In the genomic region with DNA sequence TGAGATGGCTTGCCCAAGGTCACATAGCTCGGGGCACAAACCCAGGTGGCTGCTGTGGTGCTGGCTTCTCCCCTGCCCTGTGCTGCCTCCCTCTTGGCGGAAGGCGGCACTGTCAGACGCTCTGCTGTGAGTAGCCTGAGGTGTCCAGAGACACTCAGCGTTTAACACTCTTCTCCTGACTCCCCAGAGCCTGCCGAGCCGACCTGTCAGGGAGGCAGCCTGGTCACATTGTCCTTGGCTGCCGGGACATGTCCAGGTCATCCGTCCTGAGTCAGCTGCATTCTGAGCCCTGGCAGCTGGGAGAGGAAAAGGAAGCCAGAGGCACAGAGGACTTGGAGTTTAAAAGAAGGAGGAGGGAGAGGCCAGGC, we compare ENCODE assay signal across 8 cellular contexts. TPM values are rescaled to one million over a fixed set of nuclear protein-coding genes. Genes with fewer than 3 reads are reported as not detected.
DNase-seq lines count a peak whose midpoint lies in the region; ATAC-seq and TF ChIP-seq lines count a peak whose summit lies in the region.
"Had no signal": no experiment of that assay in that cellular context is flagged by ENCODE, and none has a peak within 500 bp of the region (broad histone marks: within the 10 kb centered on the region; RNA-seq: fewer than 3 reads in every experiment).

No MANE protein-coding gene starts in this region.

- no peak for TF ChIP-seq POLR2A in sigmoid colon (IDR thresholded peaks at IDR 0.05)

- 9 to 37% methylated on average over 9 of the region's 9 CpGs for WGBS in sigmoid colon, 2 donors

- H3K9me3 ChIP-seq in sigmoid colon (no peaks in the 10 kb centered on the region), A673 (ENCODE audit: low read depth, low read length, poor library complexity, severe bottlenecking) (no peaks in the 10 kb centered on the region), tibial artery (no peaks in the 10 kb centered on the region)

- H3K36me3 ChIP-seq in sigmoid colon (no peaks in the 10 kb centered on the region), A673 (ENCODE audit: insufficient read depth, low read length, poor library complexity, severe bottlenecking) (no peaks in the 10 kb centered on the region), tibial artery (no peaks in the 10 kb centered on the region)

- intact Hi-C loops in Right ventricle myocardium superior (cut with DNase I) = no loop called here
- intact Hi-C loops in sigmoid colon (cut with DNase I) = loop anchor here (2.0 kb wide), 1 partner anchor 13 kb away; no protein-coding TSS in a partner anchor
- intact Hi-C loops in A673 (cut with micrococcal nuclease; ENCODE audit: unreplicated experiment) = no loop called here
- intact Hi-C loops in tibial artery (cut with DNase I; ENCODE audit: low total_unique reads) = no loop called here

- TF ChIP-seq CTCF in HFFc6 (IDR thresholded peaks at IDR 0.05) (peak; percentile 55; the same call in 1 of the 2 replicates), sigmoid colon (IDR thresholded peaks at IDR 0.05) (peak in 1 of 4 experiments; percentile 20), A673 (conservative IDR thresholded peaks at IDR 0.05; ENCODE audit: low read depth, low read length) (no peak), tibial artery (IDR thresholded peaks at IDR 0.05) (no peak)

- H3K4me3 ChIP-seq in sigmoid colon (no peak overlapping the region), A673 (ENCODE audit: low read depth, low read length, poor library complexity, severe bottlenecking) (no peak overlapping the region), tibial artery (no peak overlapping the region)

- H3K4me1 Mint-ChIP-seq in HFFc6 (ENCODE audit: low read depth) = peaks cover 29% of the 10 kb centered on the region

- peak; percentile 66 for DNase-seq in HFFc6
- DNase-seq in Right ventricle myocardium superior = peak; percentile 69
- DNase-seq in sigmoid colon = no peak
- DNase-seq in A673 (ENCODE audit: low spot score) = no peak
- DNase-seq in tibial artery = no peak
- no peak for DNase-seq in OCI-M1 (lab: John Stamatoyannopoulos, UW)
- DNase-seq: activated CD8-positive, alpha-beta T cell treated with anti-CD3 and anti-CD28 coated beads, Interleukin-2, amount 10 ng/mL, durations not matched to agents 7 days and 5 days had no signal

- H3K27ac ChIP-seq in sigmoid colon (peak overlapping the region in 3 of 4 donors; percentile 35 to 61 (median 59)), A673 (ENCODE audit: low read depth, low read length, poor library complexity, severe bottlenecking) (no peak overlapping the region), tibial artery (no peak overlapping the region)

- peak; percentile 60 for ATAC-seq in SK-N-SH treated with all-trans-retinoic acid at 6 μM for 48 hours
- ATAC-seq in Right ventricle myocardium superior (ENCODE audit: poor library complexity) = peak; percentile 77
- ATAC-seq: activated CD8-positive, alpha-beta T cell treated with anti-CD3 and anti-CD28 coated beads, Interleukin-2, amount 10 ng/mL, durations not matched to agents 7 days and 5 days had no signal

- BruUV-seq in A673 (replicated peaks; lab: Mats Ljungman, UMichigan) = no TSS peak

- CTCF ChIA-PET in A673 (lab: Charles Lee) = no interaction called here

- peaks cover 10% of the 10 kb centered on the region; the same call in 1 of the 2 replicates for H3K27me3 Mint-ChIP-seq in HFFc6 (ENCODE audit: insufficient read depth)

- POLR2A ChIA-PET in A673 (lab: Charles Lee; ENCODE audit: low non-redundant PET) = no interaction called here

- TF ChIP-seq EP300 in sigmoid colon (IDR thresholded peaks at IDR 0.05) = no peak

- H3K4me3 Mint-ChIP-seq in HFFc6 = peak overlapping the region; percentile 42
- H3K4me3 Mint-ChIP-seq: activated CD8-positive, alpha-beta T cell treated with anti-CD3 and anti-CD28 coated beads, Interleukin-2, amount 10 ng/mL, durations not matched to agents 7 days and 5 days had no signal

- no peaks in the 10 kb centered on the region for H3K9me3 Mint-ChIP-seq in HFFc6

- H3K27me3 ChIP-seq in sigmoid colon (no peaks in the 10 kb centered on the region), A673 (replicated peaks; ENCODE audit: insufficient read depth, low read depth, low read length, poor library complexity) (no peaks in the 10 kb centered on the region), tibial artery (peaks cover 0 to 57% of the 10 kb centered on the region in 2 donors)

- H3K4me1 ChIP-seq in sigmoid colon (peaks cover 0 to 29% (median 19%) of the 10 kb centered on the region in 4 donors), A673 (ENCODE audit: insufficient read depth, low read length, poor library complexity, severe bottlenecking) (no peaks in the 10 kb centered on the region), tibial artery (no peaks in the 10 kb centered on the region)

- H3K27ac Mint-ChIP-seq in HFFc6 = peak overlapping the region; percentile 58
- H3K27ac Mint-ChIP-seq: activated CD8-positive, alpha-beta T cell treated with anti-CD3 and anti-CD28 coated beads, Interleukin-2, amount 10 ng/mL, durations not matched to agents 7 days and 5 days had no signal

- no peaks in the 10 kb centered on the region for H3K36me3 Mint-ChIP-seq in HFFc6 (ENCODE audit: low read depth)

TF ChIP-seq in SK-N-SH treated with all-trans-retinoic acid at 6 μM for 48 hours, 23 proteins besides CTCF, POLR2A, EP300 and RAD21 (continues in another document):
- no peak for TF ChIP-seq BACH2 (CRISPR knock-in tag; IDR thresholded peaks at IDR 0.05; ENCODE audit: borderline replicate concordance)
- no peak for TF ChIP-seq SNAI2 (CRISPR knock-in tag; IDR thresholded peaks at IDR 0.05)
- TF ChIP-seq, protein P1, sequence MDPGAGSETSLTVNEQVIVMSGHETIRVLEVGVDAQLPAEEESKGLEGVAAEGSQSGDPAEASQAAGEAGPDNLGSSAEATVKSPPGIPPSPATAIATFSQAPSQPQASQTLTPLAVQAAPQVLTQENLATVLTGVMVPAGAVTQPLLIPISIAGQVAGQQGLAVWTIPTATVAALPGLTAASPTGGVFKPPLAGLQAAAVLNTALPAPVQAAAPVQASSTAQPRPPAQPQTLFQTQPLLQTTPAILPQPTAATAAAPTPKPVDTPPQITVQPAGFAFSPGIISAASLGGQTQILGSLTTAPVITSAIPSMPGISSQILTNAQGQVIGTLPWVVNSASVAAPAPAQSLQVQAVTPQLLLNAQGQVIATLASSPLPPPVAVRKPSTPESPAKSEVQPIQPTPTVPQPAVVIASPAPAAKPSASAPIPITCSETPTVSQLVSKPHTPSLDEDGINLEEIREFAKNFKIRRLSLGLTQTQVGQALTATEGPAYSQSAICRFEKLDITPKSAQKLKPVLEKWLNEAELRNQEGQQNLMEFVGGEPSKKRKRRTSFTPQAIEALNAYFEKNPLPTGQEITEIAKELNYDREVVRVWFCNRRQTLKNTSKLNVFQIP (CRISPR knock-in tag; IDR thresholded peaks at IDR 0.05; ENCODE audit: borderline replicate concordance, low read depth) = no peak
- TF ChIP-seq ESRRG (CRISPR knock-in tag; IDR thresholded peaks at IDR 0.05) = no peak
- TF ChIP-seq TCF4 (CRISPR knock-in tag; IDR thresholded peaks at IDR 0.05; ENCODE audit: borderline replicate concordance) = no peak
- TF ChIP-seq TOX (CRISPR knock-in tag; IDR thresholded peaks at IDR 0.05; ENCODE audit: borderline replicate concordance) = no peak
- TF ChIP-seq, protein P2, sequence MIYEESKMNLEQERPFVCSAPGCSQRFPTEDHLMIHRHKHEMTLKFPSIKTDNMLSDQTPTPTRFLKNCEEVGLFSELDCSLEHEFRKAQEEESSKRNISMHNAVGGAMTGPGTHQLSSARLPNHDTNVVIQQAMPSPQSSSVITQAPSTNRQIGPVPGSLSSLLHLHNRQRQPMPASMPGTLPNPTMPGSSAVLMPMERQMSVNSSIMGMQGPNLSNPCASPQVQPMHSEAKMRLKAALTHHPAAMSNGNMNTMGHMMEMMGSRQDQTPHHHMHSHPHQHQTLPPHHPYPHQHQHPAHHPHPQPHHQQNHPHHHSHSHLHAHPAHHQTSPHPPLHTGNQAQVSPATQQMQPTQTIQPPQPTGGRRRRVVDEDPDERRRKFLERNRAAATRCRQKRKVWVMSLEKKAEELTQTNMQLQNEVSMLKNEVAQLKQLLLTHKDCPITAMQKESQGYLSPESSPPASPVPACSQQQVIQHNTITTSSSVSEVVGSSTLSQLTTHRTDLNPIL (CRISPR knock-in tag; IDR thresholded peaks at IDR 0.05; ENCODE audit: low read depth) = no peak
- no peak for TF ChIP-seq ZFP3 (CRISPR knock-in tag; IDR thresholded peaks at IDR 0.05)

RNA-seq across cellular contexts. Expression of a gene that starts 4.7 kb away (rescaled TPM):
- not detected for total RNA-seq in HFFc6 (2021; fragmentation: NEBNext Ultra II Directional; extraction: Animal tissue kit (Norgen Biotek cat#: 25700))
- 20.6 TPM for total RNA-seq in Right ventricle myocardium superior
- 1 to 10 TPM in 1 of 4 donors, not detected in 3; 1.8 TPM for total RNA-seq in sigmoid colon
- polyA plus RNA-seq in sigmoid colon = under 1 TPM in 1 of 3 donors, not detected in 2; 0.64 TPM
- total RNA-seq in A673 (2021) = 0.80 TPM in 1 of 2 replicates, not detected in the other

RNA-seq across cellular contexts. Expression of a gene that starts 9.1 kb away (rescaled TPM):
- under 1 TPM in 1 of 6 experiments, not detected in 5; 0.09 TPM for total RNA-seq in HFFc6 (2021; fragmentation: NEBNext Ultra II Directional; extraction: Animal tissue kit (Norgen Biotek cat#: 25700))
- total RNA-seq in Right ventricle myocardium superior (3.6 TPM), sigmoid colon (under 1 TPM in 1 of 4 donors, not detected in 3; 0.41 TPM), A673 (2021) (0.17 and 0.28 TPM in 2 replicates)
- under 1 TPM in 1 of 3 donors, not detected in 2; 0.28 TPM for polyA plus RNA-seq in sigmoid colon
- total RNA-seq: activated CD8-positive, alpha-beta T cell treated with anti-CD3 and anti-CD28 coated beads, Interleukin-2, amount 10 ng/mL, durations not matched to agents 7 days and 5 days had no signal

RNA-seq across cellular contexts. Expression of a gene that starts 25.6 kb away (rescaled TPM):
- 10 to 100 TPM; 12.5 to 18.9 (median 16.1) TPM for total RNA-seq in HFFc6 (2021; fragmentation: NEBNext Ultra II Directional; extraction: Animal tissue kit (Norgen Biotek cat#: 25700))
- total RNA-seq in Right ventricle myocardium superior = 35.8 TPM
- 10 to 100 TPM; 21.1 to 46.8 (median 30.6) TPM for total RNA-seq in sigmoid colon
- polyA plus RNA-seq in sigmoid colon = 10 to 100 TPM; 46.9 to 48.6 (median 48.4) TPM
- 53.3 and 58.3 TPM in 2 replicates for total RNA-seq in A673 (2021)

RNA-seq across cellular contexts. Expression of a gene that starts 35.5 kb away (rescaled TPM):
- total RNA-seq in HFFc6 (2021; fragmentation: NEBNext Ultra II Directional; extraction: Animal tissue kit (Norgen Biotek cat#: 25700)) = 10 to 100 TPM; 48.8 to 59.0 (median 53.3) TPM
- total RNA-seq in Right ventricle myocardium superior (45.5 TPM), sigmoid colon (10 to 100 TPM in 3 of 4 donors, 1 to 10 TPM in 1; 9.7 to 22.4 (median 14.2) TPM), A673 (2021) (90.8 and 103 TPM in 2 replicates)
- polyA plus RNA-seq in sigmoid colon = 100 to 1,000 TPM in 1 of 3 donors, 10 to 100 TPM in 2; 40.8 to 125 (median 55.0) TPM

RNA-seq across cellular contexts. Expression of a gene that starts 55.8 kb away (rescaled TPM):
- 10 to 100 TPM; 70.1 to 86.1 (median 75.9) TPM for total RNA-seq in HFFc6 (2021; fragmentation: NEBNext Ultra II Directional; extraction: Animal tissue kit (Norgen Biotek cat#: 25700))
- total RNA-seq in Right ventricle myocardium superior (38.8 TPM), sigmoid colon (10 to 100 TPM; 27.8 to 37.8 (median 36.2) TPM), A673 (2021) (77.9 and 94.4 TPM in 2 replicates)
- 100 to 1,000 TPM in 1 of 3 donors, 10 to 100 TPM in 2; 28.7 to 131 (median 33.0) TPM for polyA plus RNA-seq in sigmoid colon

Comparison
In these comparisons a context has a peak if more than half of its experiments do, and no peak if none do; other contexts are left out.
1. DNase-seq: peak in HFFc6 (single experiment) and Right ventricle myocardium superior (single experiment); none in sigmoid colon (single experiment), A673 (single experiment), tibial artery (0 of 2) and OCI-M1 (single experiment).
2. H3K27ac ChIP-seq: peak in sigmoid colon (3 of 4); none in A673 (single experiment) and tibial artery (0 of 2).